Comparison of ENCODE assay signal across 8 cellular contexts in the genomic region with DNA sequence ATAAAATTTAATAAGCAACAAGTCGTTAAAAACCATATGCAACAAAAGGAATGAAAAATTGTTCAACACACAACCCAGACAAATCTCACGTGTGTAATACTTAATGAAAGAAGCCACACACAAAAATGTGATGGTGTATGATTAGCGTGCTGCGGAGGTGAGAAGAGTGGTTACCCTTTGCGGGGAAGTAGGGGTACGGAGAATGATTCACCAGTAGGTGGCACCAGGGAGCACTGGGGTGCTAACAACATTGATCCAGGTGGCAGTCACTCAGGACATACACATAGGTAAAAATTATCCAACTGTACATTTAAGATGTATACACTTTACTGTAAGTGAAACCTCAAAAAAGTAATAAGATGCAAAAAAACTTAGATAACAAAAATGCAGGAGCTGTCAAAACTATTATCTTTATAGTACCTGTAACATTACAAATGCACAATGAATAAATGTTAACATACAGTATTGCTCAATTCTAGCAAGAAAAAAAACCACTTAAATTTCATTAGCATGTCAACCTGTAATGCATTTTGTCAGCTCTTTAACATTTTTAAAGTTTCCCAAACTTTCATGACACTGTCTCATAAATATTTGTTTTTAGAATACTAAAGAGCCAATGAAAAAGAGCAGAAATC. TPM values are rescaled to one million over a fixed set of nuclear protein-coding genes. Genes with fewer than 3 reads are reported as not detected.
DNase-seq lines count a peak whose midpoint lies in the region; ATAC-seq lines count a peak whose summit lies in the region.

No MANE protein-coding gene starts in this region.

- intact Hi-C loops in left colon (cut with DNase I, micrococcal nuclease) = no loop called here

- peak; percentile 84 for ATAC-seq in left colon
- no peak for ATAC-seq in GM21529 (IDR thresholded peaks at IDR 0.05; ENCODE audit: unreplicated experiment)
- ATAC-seq in HG03097 (IDR thresholded peaks at IDR 0.05; ENCODE audit: low FRiP score, unreplicated experiment) = no peak

- DNase-seq in GM03348 (ENCODE audit: low spot score) (peak; percentile 21), OCI-M1 (lab: John Stamatoyannopoulos, UW) (peak; percentile 48), left colon (peak in 1 of 2 donors; percentile 75), NCI-H446 treated with DMSO at 0.1 percent for 48 hours (lab: John Stamatoyannopoulos, UW) (no peak)
- peak; percentile 51 for DNase-seq in activated naive CD4-positive, alpha-beta T cell treated with anti-CD3 and anti-CD28 coated beads, Interleukin-2, amount 50 U/mL, for 16 hours
- peak; percentile 80 for DNase-seq in stimulated activated CD8-positive, alpha-beta memory T cell treated with anti-CD3 and anti-CD28 coated beads, Interleukin-4, amount 100 ng/mL, for 48 hours

RNA-seq across cellular contexts. Expression of a gene that starts 46.8 kb away (rescaled TPM):
- 10 to 100 TPM; 65.4 to 79.8 TPM for total RNA-seq in left colon
